ENCODE assay signal across 20 cellular contexts in genomic region chr12:92581579-92581978, GRCh38.
DNase-seq lines count a peak whose midpoint lies in the region; ATAC-seq and TF ChIP-seq lines count a peak whose summit lies in the region.
"Had no signal": no experiment of that assay in that cellular context is flagged by ENCODE, and none has a peak within 500 bp of the region (broad histone marks: within the 10 kb centered on the region; RNA-seq: fewer than 3 reads in every experiment).

No MANE protein-coding gene starts in this region.

- no peak for TF ChIP-seq POLR2A in adrenal gland (IDR thresholded peaks at IDR 0.05)

- H3K36me3 ChIP-seq in BLaER1 treated with 17β-estradiol and CSF1 and Interleukin-3, amounts not matched to agents 10 nM and 100 nM: no peaks in the 10 kb centered on the region; a peak in 1 of 22 replicates
- no peaks in the 10 kb centered on the region for H3K36me3 ChIP-seq in mesenchymal stem cell (ENCODE audit: control insufficient read depth in 1 of 2, insufficient read depth in 2 of 2, low read depth in 1 of 2, low read length in 2 of 2)
- H3K36me3 ChIP-seq in adrenal gland (replicated peaks in 1 of 2): no peaks in the 10 kb centered on the region

- peak overlapping the region in 8 of 11 experiments; percentile 11 to 75 (median 63); a peak in 15 of 22 replicates for H3K27ac ChIP-seq in BLaER1 treated with 17β-estradiol and CSF1 and Interleukin-3, amounts not matched to agents 10 nM and 100 nM
- H3K27ac ChIP-seq in mesenchymal stem cell (ENCODE audit: low read length, poor library complexity, severe bottlenecking) (no peak overlapping the region), adrenal gland (no peak overlapping the region)
- H3K27ac ChIP-seq: testis had no signal

- H3K4me1 ChIP-seq in BLaER1 treated with 17β-estradiol and CSF1 and Interleukin-3, amounts not matched to agents 10 nM and 100 nM: peaks cover 17 to 34% (median 30%) of the 10 kb centered on the region in 10 experiments
- H3K4me1 ChIP-seq in mesenchymal stem cell (ENCODE audit: control insufficient read depth, insufficient read depth, low read depth, low read length): no peaks in the 10 kb centered on the region
- no peaks in the 10 kb centered on the region for H3K4me1 ChIP-seq in adrenal gland (replicated peaks in 1 of 2)
- H3K4me1 ChIP-seq: testis had no signal

- no peak overlapping the region for H4K91ac ChIP-seq in mesenchymal stem cell (ENCODE audit: low read length)

- no peak overlapping the region for H2AFZ ChIP-seq in mesenchymal stem cell (ENCODE audit: low read depth, low read length)

- H2BK12ac ChIP-seq in mesenchymal stem cell (ENCODE audit: low read length in 2 of 2): no peak overlapping the region

- H3K23ac ChIP-seq in mesenchymal stem cell (ENCODE audit: low read length in 2 of 2): no peak overlapping the region

- DNase-seq in NCI-H2171 treated with DMSO at 0.1 percent for 48 hours (lab: John Stamatoyannopoulos, UW): peak; percentile 47
- peak; percentile 48 for DNase-seq in mesenchymal stem cell
- DNase-seq in adrenal gland: no peak
- no peak for DNase-seq in NCI-H2227 (lab: John Stamatoyannopoulos, UW; ENCODE audit: unreplicated experiment)
- DNase-seq: activated CD4-positive, alpha-beta T cell treated with anti-CD3 and anti-CD28 coated beads for 1 hour; CD4-positive, alpha-beta T cell; glutamatergic neuron; Kasumi-1; left colon; natural killer cell; NCI-H1436; NCI-H446; stimulated activated CD4-positive, alpha-beta T cell treated with anti-CD3 and anti-CD28 coated beads, Interleukin-1b, Interleukin-23, amount 100 ng/mL, for 48 hours; stimulated activated naive B cell treated with anti-CD40 and anti-IgM and Interleukin-4, amounts not matched to agents 10 μg/mL and 1 μg/mL and 100 μg/mL, for 72 hours; testis had no signal

- H3K4me2 ChIP-seq in BLaER1 treated with 17β-estradiol and CSF1 and Interleukin-3, amounts not matched to agents 10 nM and 100 nM: peak overlapping the region; percentile 45 to 76 (median 63)
- no peak overlapping the region for H3K4me2 ChIP-seq in mesenchymal stem cell (ENCODE audit: low read length, poor library complexity, severe bottlenecking)

- H3K18ac ChIP-seq in mesenchymal stem cell (ENCODE audit: low read depth in 1 of 2, low read length in 2 of 2): no peak overlapping the region

- no peak overlapping the region for H2BK5ac ChIP-seq in mesenchymal stem cell (ENCODE audit: low read depth, low read length, poor library complexity, severe bottlenecking)

- no peak overlapping the region for H2BK120ac ChIP-seq in mesenchymal stem cell (ENCODE audit: low read depth, low read length)

- no peaks in the 10 kb centered on the region for H4K20me1 ChIP-seq in BLaER1 treated with 17β-estradiol and CSF1 and Interleukin-3, amounts not matched to agents 10 nM and 100 nM

- intact Hi-C loops in adrenal gland (cut with DNase I): no loop called here

- no peak overlapping the region for H2AK5ac ChIP-seq in mesenchymal stem cell (ENCODE audit: low read length, severe bottlenecking)

- peak overlapping the region in 2 of 10 experiments; percentile 8 to 24; a peak in 2 of 20 replicates for H3K4me3 ChIP-seq in BLaER1 treated with 17β-estradiol and CSF1 and Interleukin-3, amounts not matched to agents 10 nM and 100 nM
- H3K4me3 ChIP-seq in mesenchymal stem cell (ENCODE audit: insufficient read depth in 1 of 2, low read depth in 1 of 2, low read length in 2 of 2) (no peak overlapping the region), adrenal gland (no peak overlapping the region)
- H3K4me3 ChIP-seq: testis had no signal

- H3K27me3 ChIP-seq in BLaER1 treated with 17β-estradiol and CSF1 and Interleukin-3, amounts not matched to agents 10 nM and 100 nM: no peaks in the 10 kb centered on the region
- H3K27me3 ChIP-seq in mesenchymal stem cell (ENCODE audit: control insufficient read depth in 1 of 2, insufficient read depth in 1 of 2, low read length in 2 of 2) (no peaks in the 10 kb centered on the region), adrenal gland (no peaks in the 10 kb centered on the region)
- H3K27me3 ChIP-seq: testis had no signal

- peak overlapping the region in 6 of 11 experiments; percentile 1 to 61 (median 24); a peak in 8 of 22 replicates for H3K9ac ChIP-seq in BLaER1 treated with 17β-estradiol and CSF1 and Interleukin-3, amounts not matched to agents 10 nM and 100 nM
- H3K9ac ChIP-seq in mesenchymal stem cell (ENCODE audit: low read length): no peak overlapping the region

- H3K14ac ChIP-seq in mesenchymal stem cell (ENCODE audit: low read length in 2 of 2): no peak overlapping the region

- H3K4ac ChIP-seq in mesenchymal stem cell (ENCODE audit: low read depth in 1 of 2, low read length in 2 of 2): no peak overlapping the region

- WGBS in mesenchymal stem cell: 80% methylated on average over 1 of the region's 2 CpGs
- 56 to 72% (median 67%) methylated on average over 2 of the region's 2 CpGs for WGBS in adrenal gland, 4 donors

- H2BK15ac ChIP-seq in mesenchymal stem cell (ENCODE audit: low read depth, poor library complexity, severe bottlenecking): no peak overlapping the region

- H3K79me1 ChIP-seq in mesenchymal stem cell (replicated peaks; ENCODE audit: low read length, poor library complexity, severe bottlenecking): no peaks in the 10 kb centered on the region

- no peak overlapping the region for H4K8ac ChIP-seq in mesenchymal stem cell (ENCODE audit: low read length)

- peak; percentile 60 for ATAC-seq in HG03066 (IDR thresholded peaks at IDR 0.05; ENCODE audit: low read depth, unreplicated experiment)
- no peak for ATAC-seq in HG02588 (IDR thresholded peaks at IDR 0.05; ENCODE audit: unreplicated experiment)
- ATAC-seq in HG03159 (IDR thresholded peaks at IDR 0.05; ENCODE audit: unreplicated experiment): no peak
- ATAC-seq: activated naive CD4-positive, alpha-beta T cell treated with anti-CD3 and anti-CD28 coated beads, Interleukin-2, amount 50 U/mL, for 72 hours; left colon; natural killer cell had no signal

- TF ChIP-seq CTCF in adrenal gland (IDR thresholded peaks at IDR 0.05): no peak

- peaks cover 13 to 42% (median 25%) of the 10 kb centered on the region in 11 experiments for H3K9me3 ChIP-seq in BLaER1 treated with 17β-estradiol and CSF1 and Interleukin-3, amounts not matched to agents 10 nM and 100 nM (replicated peaks in 1 of 11)
- peaks cover 3% of the 10 kb centered on the region for H3K9me3 ChIP-seq in mesenchymal stem cell (ENCODE audit: control insufficient read depth, low read length)
- no peaks in the 10 kb centered on the region for H3K9me3 ChIP-seq in adrenal gland (replicated peaks in 1 of 3)
- H3K9me3 ChIP-seq: testis had no signal

Comparison
In these comparisons a context has a peak if more than half of its experiments do, and no peak if none do; other contexts are left out.
1. H3K27ac ChIP-seq: peak in BLaER1 treated with 17β-estradiol and CSF1 and Interleukin-3, amounts not matched to agents 10 nM and 100 nM (8 of 11); none in mesenchymal stem cell (single experiment) and adrenal gland (0 of 5).
2. DNase-seq: peak in NCI-H2171 treated with DMSO at 0.1 percent for 48 hours (single experiment) and mesenchymal stem cell (single experiment); none in adrenal gland (0 of 7) and NCI-H2227 (single experiment).